Comparison of ENCODE assay signal across 2 cellular contexts in the genomic region with DNA sequence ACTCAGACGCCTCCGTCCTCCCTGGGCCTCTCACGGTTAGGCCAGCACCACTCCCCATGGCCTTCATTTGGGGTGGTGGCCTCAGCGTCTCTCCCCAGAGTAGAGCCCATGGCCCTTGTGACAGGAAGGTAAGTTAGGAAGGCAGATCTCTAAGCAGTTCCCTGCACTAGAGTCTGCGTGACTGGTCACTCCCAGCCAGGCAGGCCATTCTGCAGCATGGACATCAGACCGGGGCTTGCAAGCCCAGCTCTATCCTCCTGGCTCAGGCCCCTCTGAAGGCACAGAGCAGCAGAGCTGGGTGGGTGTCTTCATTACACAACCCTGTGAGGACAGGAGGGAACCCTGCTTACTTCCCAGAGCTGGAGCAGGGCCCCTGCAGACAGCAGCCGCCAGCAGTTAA.
TF ChIP-seq lines count a peak whose summit lies in the region.

No MANE protein-coding gene starts in this region.

TF ChIP-seq in IMR-90, 13 proteins besides CTCF, POLR2A, EP300 and RAD21:
- TF ChIP-seq RCOR1 (IDR thresholded peaks at IDR 0.05; ENCODE audit: insufficient replicate concordance, low read length) = no peak
- no peak for TF ChIP-seq CEBPB (IDR thresholded peaks at IDR 0.05; ENCODE audit: low read depth, low read length)
- no peak for TF ChIP-seq MXI1 (IDR thresholded peaks at IDR 0.05; ENCODE audit: borderline replicate concordance, low read depth, low read length)
- no peak for TF ChIP-seq MAZ (IDR thresholded peaks at IDR 0.05; ENCODE audit: borderline replicate concordance, low read depth, low read length)
- TF ChIP-seq BHLHE40 (IDR thresholded peaks at IDR 0.05; ENCODE audit: low read depth, low read length) = no peak
- no peak for TF ChIP-seq RFX5 (IDR thresholded peaks at IDR 0.05; ENCODE audit: low read depth, low read length)
- TF ChIP-seq, protein P1, sequence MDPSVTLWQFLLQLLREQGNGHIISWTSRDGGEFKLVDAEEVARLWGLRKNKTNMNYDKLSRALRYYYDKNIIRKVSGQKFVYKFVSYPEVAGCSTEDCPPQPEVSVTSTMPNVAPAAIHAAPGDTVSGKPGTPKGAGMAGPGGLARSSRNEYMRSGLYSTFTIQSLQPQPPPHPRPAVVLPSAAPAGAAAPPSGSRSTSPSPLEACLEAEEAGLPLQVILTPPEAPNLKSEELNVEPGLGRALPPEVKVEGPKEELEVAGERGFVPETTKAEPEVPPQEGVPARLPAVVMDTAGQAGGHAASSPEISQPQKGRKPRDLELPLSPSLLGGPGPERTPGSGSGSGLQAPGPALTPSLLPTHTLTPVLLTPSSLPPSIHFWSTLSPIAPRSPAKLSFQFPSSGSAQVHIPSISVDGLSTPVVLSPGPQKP (IDR thresholded peaks at IDR 0.05; ENCODE audit: borderline replicate concordance, low read depth, low read length) = no peak
- TF ChIP-seq MAFK (IDR thresholded peaks at IDR 0.05; ENCODE audit: low read depth, low read length) = no peak
- no peak for TF ChIP-seq NFE2L2 (IDR thresholded peaks at IDR 0.05; ENCODE audit: low read depth, low read length)
- TF ChIP-seq FOS (IDR thresholded peaks at IDR 0.05; ENCODE audit: low read depth, low read length) = no peak
- no peak for TF ChIP-seq SMC3 (IDR thresholded peaks at IDR 0.05; ENCODE audit: low read depth, low read length)
- no peak for TF ChIP-seq CHD1 (IDR thresholded peaks at IDR 0.05; ENCODE audit: low read depth, low read length)

TF ChIP-seq in H1, 55 proteins besides CTCF, POLR2A, EP300 and RAD21:
- TF ChIP-seq, protein P2, sequence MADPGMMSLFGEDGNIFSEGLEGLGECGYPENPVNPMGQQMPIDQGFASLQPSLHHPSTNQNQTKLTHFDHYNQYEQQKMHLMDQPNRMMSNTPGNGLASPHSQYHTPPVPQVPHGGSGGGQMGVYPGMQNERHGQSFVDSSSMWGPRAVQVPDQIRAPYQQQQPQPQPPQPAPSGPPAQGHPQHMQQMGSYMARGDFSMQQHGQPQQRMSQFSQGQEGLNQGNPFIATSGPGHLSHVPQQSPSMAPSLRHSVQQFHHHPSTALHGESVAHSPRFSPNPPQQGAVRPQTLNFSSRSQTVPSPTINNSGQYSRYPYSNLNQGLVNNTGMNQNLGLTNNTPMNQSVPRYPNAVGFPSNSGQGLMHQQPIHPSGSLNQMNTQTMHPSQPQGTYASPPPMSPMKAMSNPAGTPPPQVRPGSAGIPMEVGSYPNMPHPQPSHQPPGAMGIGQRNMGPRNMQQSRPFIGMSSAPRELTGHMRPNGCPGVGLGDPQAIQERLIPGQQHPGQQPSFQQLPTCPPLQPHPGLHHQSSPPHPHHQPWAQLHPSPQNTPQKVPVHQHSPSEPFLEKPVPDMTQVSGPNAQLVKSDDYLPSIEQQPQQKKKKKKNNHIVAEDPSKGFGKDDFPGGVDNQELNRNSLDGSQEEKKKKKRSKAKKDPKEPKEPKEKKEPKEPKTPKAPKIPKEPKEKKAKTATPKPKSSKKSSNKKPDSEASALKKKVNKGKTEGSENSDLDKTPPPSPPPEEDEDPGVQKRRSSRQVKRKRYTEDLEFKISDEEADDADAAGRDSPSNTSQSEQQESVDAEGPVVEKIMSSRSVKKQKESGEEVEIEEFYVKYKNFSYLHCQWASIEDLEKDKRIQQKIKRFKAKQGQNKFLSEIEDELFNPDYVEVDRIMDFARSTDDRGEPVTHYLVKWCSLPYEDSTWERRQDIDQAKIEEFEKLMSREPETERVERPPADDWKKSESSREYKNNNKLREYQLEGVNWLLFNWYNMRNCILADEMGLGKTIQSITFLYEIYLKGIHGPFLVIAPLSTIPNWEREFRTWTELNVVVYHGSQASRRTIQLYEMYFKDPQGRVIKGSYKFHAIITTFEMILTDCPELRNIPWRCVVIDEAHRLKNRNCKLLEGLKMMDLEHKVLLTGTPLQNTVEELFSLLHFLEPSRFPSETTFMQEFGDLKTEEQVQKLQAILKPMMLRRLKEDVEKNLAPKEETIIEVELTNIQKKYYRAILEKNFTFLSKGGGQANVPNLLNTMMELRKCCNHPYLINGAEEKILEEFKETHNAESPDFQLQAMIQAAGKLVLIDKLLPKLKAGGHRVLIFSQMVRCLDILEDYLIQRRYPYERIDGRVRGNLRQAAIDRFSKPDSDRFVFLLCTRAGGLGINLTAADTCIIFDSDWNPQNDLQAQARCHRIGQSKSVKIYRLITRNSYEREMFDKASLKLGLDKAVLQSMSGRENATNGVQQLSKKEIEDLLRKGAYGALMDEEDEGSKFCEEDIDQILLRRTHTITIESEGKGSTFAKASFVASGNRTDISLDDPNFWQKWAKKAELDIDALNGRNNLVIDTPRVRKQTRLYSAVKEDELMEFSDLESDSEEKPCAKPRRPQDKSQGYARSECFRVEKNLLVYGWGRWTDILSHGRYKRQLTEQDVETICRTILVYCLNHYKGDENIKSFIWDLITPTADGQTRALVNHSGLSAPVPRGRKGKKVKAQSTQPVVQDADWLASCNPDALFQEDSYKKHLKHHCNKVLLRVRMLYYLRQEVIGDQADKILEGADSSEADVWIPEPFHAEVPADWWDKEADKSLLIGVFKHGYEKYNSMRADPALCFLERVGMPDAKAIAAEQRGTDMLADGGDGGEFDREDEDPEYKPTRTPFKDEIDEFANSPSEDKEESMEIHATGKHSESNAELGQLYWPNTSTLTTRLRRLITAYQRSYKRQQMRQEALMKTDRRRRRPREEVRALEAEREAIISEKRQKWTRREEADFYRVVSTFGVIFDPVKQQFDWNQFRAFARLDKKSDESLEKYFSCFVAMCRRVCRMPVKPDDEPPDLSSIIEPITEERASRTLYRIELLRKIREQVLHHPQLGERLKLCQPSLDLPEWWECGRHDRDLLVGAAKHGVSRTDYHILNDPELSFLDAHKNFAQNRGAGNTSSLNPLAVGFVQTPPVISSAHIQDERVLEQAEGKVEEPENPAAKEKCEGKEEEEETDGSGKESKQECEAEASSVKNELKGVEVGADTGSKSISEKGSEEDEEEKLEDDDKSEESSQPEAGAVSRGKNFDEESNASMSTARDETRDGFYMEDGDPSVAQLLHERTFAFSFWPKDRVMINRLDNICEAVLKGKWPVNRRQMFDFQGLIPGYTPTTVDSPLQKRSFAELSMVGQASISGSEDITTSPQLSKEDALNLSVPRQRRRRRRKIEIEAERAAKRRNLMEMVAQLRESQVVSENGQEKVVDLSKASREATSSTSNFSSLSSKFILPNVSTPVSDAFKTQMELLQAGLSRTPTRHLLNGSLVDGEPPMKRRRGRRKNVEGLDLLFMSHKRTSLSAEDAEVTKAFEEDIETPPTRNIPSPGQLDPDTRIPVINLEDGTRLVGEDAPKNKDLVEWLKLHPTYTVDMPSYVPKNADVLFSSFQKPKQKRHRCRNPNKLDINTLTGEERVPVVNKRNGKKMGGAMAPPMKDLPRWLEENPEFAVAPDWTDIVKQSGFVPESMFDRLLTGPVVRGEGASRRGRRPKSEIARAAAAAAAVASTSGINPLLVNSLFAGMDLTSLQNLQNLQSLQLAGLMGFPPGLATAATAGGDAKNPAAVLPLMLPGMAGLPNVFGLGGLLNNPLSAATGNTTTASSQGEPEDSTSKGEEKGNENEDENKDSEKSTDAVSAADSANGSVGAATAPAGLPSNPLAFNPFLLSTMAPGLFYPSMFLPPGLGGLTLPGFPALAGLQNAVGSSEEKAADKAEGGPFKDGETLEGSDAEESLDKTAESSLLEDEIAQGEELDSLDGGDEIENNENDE (IDR thresholded peaks at IDR 0.05; ENCODE audit: insufficient replicate concordance, low read length) = no peak
- TF ChIP-seq, protein P3, sequence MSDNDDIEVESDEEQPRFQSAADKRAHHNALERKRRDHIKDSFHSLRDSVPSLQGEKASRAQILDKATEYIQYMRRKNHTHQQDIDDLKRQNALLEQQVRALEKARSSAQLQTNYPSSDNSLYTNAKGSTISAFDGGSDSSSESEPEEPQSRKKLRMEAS (IDR thresholded peaks at IDR 0.05) = no peak
- TF ChIP-seq NRF1 (IDR thresholded peaks at IDR 0.05; ENCODE audit: low read depth, low read length) (no peak), RFX5 (IDR thresholded peaks at IDR 0.05; ENCODE audit: borderline replicate concordance, low read depth, low read length) (no peak), SUZ12 (IDR thresholded peaks at IDR 0.05; ENCODE audit: low read length) (no peak), CEBPB (IDR thresholded peaks at IDR 0.05; ENCODE audit: low read depth, low read length) (no peak), JUND (IDR thresholded peaks at IDR 0.05; ENCODE audit: low read length) (no peak), HDAC6 (IDR thresholded peaks at IDR 0.05; ENCODE audit: low read depth, low read length) (no peak), CHD2 (IDR thresholded peaks at IDR 0.05; ENCODE audit: low read length) (no peak), KDM1A (IDR thresholded peaks at IDR 0.05; ENCODE audit: borderline replicate concordance, low read length) (no peak), RBBP5 (IDR thresholded peaks at IDR 0.05; ENCODE audit: borderline replicate concordance, low read depth, low read length) (no peak), SAP30 (IDR thresholded peaks at IDR 0.05; ENCODE audit: insufficient read depth, insufficient replicate concordance, low read length) (no peak), RNF2 (IDR thresholded peaks at IDR 0.05; ENCODE audit: borderline replicate concordance, low read depth, low read length, missing control alignments, poor library complexity, severe bottlenecking) (no peak), SP2 (IDR thresholded peaks at IDR 0.05; ENCODE audit: low read length) (no peak), TCF12 (IDR thresholded peaks at IDR 0.05; ENCODE audit: low read depth, low read length) (no peak), MAFK (IDR thresholded peaks at IDR 0.05; ENCODE audit: low read depth, low read length) (no peak)
- TF ChIP-seq, protein P4, sequence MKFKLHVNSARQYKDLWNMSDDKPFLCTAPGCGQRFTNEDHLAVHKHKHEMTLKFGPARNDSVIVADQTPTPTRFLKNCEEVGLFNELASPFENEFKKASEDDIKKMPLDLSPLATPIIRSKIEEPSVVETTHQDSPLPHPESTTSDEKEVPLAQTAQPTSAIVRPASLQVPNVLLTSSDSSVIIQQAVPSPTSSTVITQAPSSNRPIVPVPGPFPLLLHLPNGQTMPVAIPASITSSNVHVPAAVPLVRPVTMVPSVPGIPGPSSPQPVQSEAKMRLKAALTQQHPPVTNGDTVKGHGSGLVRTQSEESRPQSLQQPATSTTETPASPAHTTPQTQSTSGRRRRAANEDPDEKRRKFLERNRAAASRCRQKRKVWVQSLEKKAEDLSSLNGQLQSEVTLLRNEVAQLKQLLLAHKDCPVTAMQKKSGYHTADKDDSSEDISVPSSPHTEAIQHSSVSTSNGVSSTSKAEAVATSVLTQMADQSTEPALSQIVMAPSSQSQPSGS (IDR thresholded peaks at IDR 0.05; ENCODE audit: low read length) = no peak
TF ChIP-seq in H1: peak in this region for 0.
